In genomic region chr2:78541451-78542267, GRCh38 we compare ENCODE assay signal across 15 cellular contexts.
A peak's percentile ranks its signal among the peaks of the same experiment; 100 is the strongest.
DNase-seq lines count a peak whose midpoint lies in the region; ATAC-seq and TF ChIP-seq lines count a peak whose summit lies in the region.
"Had no signal": no experiment of that assay in that cellular context is flagged by ENCODE, and none has a peak within 500 bp of the region (broad histone marks: within the 10 kb centered on the region; RNA-seq: fewer than 3 reads in every experiment).

No MANE protein-coding gene starts in this region.

- WGBS in psoas muscle, 3 donors = 85 to 92% (median 88%) methylated on average over 17 of the region's 17 CpGs

- H3K4me1 Mint-ChIP-seq in Caco-2 (ENCODE audit: low read depth, unreplicated experiment) = peaks cover 19% of the 10 kb centered on the region
- H3K4me1 Mint-ChIP-seq: activated B cell treated with CpG ODN at 0.5 μM for 24 hours; activated CD8-positive, alpha-beta memory T cell treated with anti-CD3 and anti-CD28 coated beads, Interleukin-2, amount 10 ng/mL, durations not matched to agents 7 days and 5 days; T-cell had no signal

- H3K36me3 ChIP-seq in Caco-2 (ENCODE audit: control insufficient read depth, insufficient read depth, low read length) = no peaks in the 10 kb centered on the region
- no peaks in the 10 kb centered on the region for H3K36me3 ChIP-seq in psoas muscle (ENCODE audit: insufficient read depth in 1 of 2, low read depth in 1 of 2)

- H3K4me3 ChIP-seq in Caco-2 (ENCODE audit: low read depth, low read length) (peak overlapping the region; percentile 79), epithelial cell of esophagus (ENCODE audit: low read length) (no peak overlapping the region), psoas muscle (no peak overlapping the region)

- peaks cover 9% of the 10 kb centered on the region for H3K9me3 Mint-ChIP-seq in Caco-2 (ENCODE audit: unreplicated experiment)

- H3K4me1 ChIP-seq in Caco-2 = peaks cover 7% of the 10 kb centered on the region; the same call in 1 of the 2 replicates
- H3K4me1 ChIP-seq in psoas muscle = no peaks in the 10 kb centered on the region

- peak; percentile 94 to 98 for DNase-seq in Caco-2
- peak; percentile 64 for DNase-seq in NCI-H510A (lab: John Stamatoyannopoulos, UW)
- DNase-seq in epithelial cell of esophagus (ENCODE audit: low read depth) = peak; percentile 16
- no peak for DNase-seq in psoas muscle
- no peak for DNase-seq in activated T-cell treated with anti-CD3 and anti-CD28 coated beads for 4 hours
- DNase-seq: activated B cell treated with CpG ODN at 0.5 μM for 24 hours; activated CD8-positive, alpha-beta memory T cell treated with anti-CD3 and anti-CD28 coated beads, Interleukin-2, amount 10 ng/mL, durations not matched to agents 7 days and 5 days; aorta; HCEC 1CT; mesendoderm; stimulated activated CD4-positive, alpha-beta T cell treated with anti-CD3 and anti-CD28 coated beads, Interleukin-1b, Interleukin-23, amount 100 ng/mL, for 48 hours; T-cell had no signal

- H3K4me3 Mint-ChIP-seq in Caco-2 (ENCODE audit: unreplicated experiment) = peak overlapping the region; percentile 87
- H3K4me3 Mint-ChIP-seq: activated B cell treated with CpG ODN at 0.5 μM for 24 hours; activated CD8-positive, alpha-beta memory T cell treated with anti-CD3 and anti-CD28 coated beads, Interleukin-2, amount 10 ng/mL, durations not matched to agents 7 days and 5 days; T-cell had no signal

- ATAC-seq in HG03565 (IDR thresholded peaks at IDR 0.05; ENCODE audit: unreplicated experiment) (peak; percentile 66), psoas muscle (no peak), GM21723 (IDR thresholded peaks at IDR 0.05; ENCODE audit: unreplicated experiment) (no peak), HG03025 (IDR thresholded peaks at IDR 0.05; ENCODE audit: low FRiP score, unreplicated experiment) (no peak)
- ATAC-seq: activated CD8-positive, alpha-beta memory T cell treated with anti-CD3 and anti-CD28 coated beads, Interleukin-2, amount 10 ng/mL, durations not matched to agents 7 days and 5 days; T-cell had no signal

- H3K36me3 Mint-ChIP-seq in Caco-2 (ENCODE audit: insufficient read depth, unreplicated experiment) = peaks cover 34% of the 10 kb centered on the region
- H3K36me3 Mint-ChIP-seq: activated CD8-positive, alpha-beta memory T cell treated with anti-CD3 and anti-CD28 coated beads, Interleukin-2, amount 10 ng/mL, durations not matched to agents 7 days and 5 days; T-cell had no signal

- CTCF ChIA-PET in Caco-2 (lab: Charles Lee) = interaction anchor here (0.6 to 1.2 kb wide), 2 partner anchors 42 to 1575 kb away, joined by 3 to 5 read pairs; no protein-coding TSS in a partner anchor

- peak; percentile 50 to 77 for TF ChIP-seq CTCF in Caco-2 (IDR thresholded peaks at IDR 0.05; ENCODE audit: insufficient read depth in 1 of 2, low read depth in 1 of 2, low read length in 1 of 2, severe bottlenecking in 1 of 2, unreplicated experiment in 1 of 2)
- no peak for TF ChIP-seq CTCF in epithelial cell of esophagus (IDR thresholded peaks at IDR 0.05; ENCODE audit: insufficient read depth, low read depth, low read length, missing control alignments)
- no peak for TF ChIP-seq CTCF in psoas muscle (IDR thresholded peaks at IDR 0.05)

- H3K9me3 ChIP-seq in Caco-2 = no peaks in the 10 kb centered on the region
- H3K9me3 ChIP-seq in psoas muscle = no peaks in the 10 kb centered on the region

- intact Hi-C loops in Caco-2 (cut with micrococcal nuclease; ENCODE audit: unreplicated experiment) = loop anchor here (1.0 to 10.0 kb wide), 5 partner anchors 109 to 433 kb away; no protein-coding TSS in a partner anchor
- intact Hi-C loops in psoas muscle (cut with DNase I) = no loop called here

- POLR2A ChIA-PET in Caco-2 (lab: Charles Lee) = interaction anchor here (0.5 to 1.3 kb wide), 5 partner anchors 15 to 629 kb away, joined by 3 to 12 read pairs (median 4); no protein-coding TSS in a partner anchor

- H3K27me3 Mint-ChIP-seq in Caco-2 (ENCODE audit: insufficient read depth, unreplicated experiment) = peaks cover 3% of the 10 kb centered on the region
- H3K27me3 Mint-ChIP-seq: activated B cell treated with CpG ODN at 0.5 μM for 24 hours; activated CD8-positive, alpha-beta memory T cell treated with anti-CD3 and anti-CD28 coated beads, Interleukin-2, amount 10 ng/mL, durations not matched to agents 7 days and 5 days; T-cell had no signal

- H3K27me3 ChIP-seq in Caco-2 (replicated peaks; ENCODE audit: control insufficient read depth, insufficient read depth, low read length) (no peaks in the 10 kb centered on the region), psoas muscle (ENCODE audit: insufficient read depth in 3 of 3, low read length in 2 of 3) (no peaks in the 10 kb centered on the region)

- H3K27ac ChIP-seq in psoas muscle = no peak overlapping the region

- TSS peak; percentile 77 for BruUV-seq in Caco-2 (replicated peaks; lab: Mats Ljungman, UMichigan)

- peak overlapping the region; percentile 96 for H3K27ac Mint-ChIP-seq in Caco-2 (ENCODE audit: unreplicated experiment)
- H3K27ac Mint-ChIP-seq: activated B cell treated with CpG ODN at 0.5 μM for 24 hours; activated CD8-positive, alpha-beta memory T cell treated with anti-CD3 and anti-CD28 coated beads, Interleukin-2, amount 10 ng/mL, durations not matched to agents 7 days and 5 days; T-cell had no signal

Comparison
In these comparisons a context has a peak if more than half of its experiments do, and no peak if none do; other contexts are left out.
1. DNase-seq: peak in Caco-2 (2 of 2), NCI-H510A (single experiment) and epithelial cell of esophagus (single experiment); none in psoas muscle (0 of 2) and activated T-cell treated with anti-CD3 and anti-CD28 coated beads for 4 hours (single experiment).
2. CTCF ChIP-seq: peak in Caco-2 (2 of 2); none in epithelial cell of esophagus (single experiment) and psoas muscle (single experiment).